ENCODE assay signal across 1 cellular context in the genomic region with DNA sequence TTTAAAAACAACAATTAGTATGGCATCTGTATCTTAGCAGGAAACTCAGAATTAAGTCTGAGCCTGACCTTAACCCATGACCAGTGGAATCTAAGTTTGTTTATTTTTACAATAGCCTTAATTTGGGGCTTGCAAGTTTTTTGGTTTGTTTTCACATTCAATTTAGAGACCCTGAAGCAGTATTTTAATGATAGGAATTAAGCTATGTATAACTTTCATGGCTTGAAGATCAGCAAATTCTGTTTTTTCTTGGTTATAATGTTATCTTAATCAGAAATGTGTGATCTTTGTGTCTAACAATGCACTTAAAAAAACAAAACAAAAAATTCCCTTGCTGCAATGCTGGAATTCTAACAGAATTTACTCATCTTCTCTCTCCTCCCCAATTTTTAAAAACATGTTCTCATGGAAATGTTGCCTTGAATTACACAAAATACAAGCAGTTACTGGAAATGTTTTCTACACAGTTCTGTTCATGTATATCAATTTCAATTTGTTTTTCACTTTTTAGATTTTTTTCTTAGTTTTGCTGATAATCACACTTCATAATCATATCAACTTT.
TF ChIP-seq lines count a peak whose summit lies in the region.

No MANE protein-coding gene starts in this region.

TF ChIP-seq in SK-N-SH, 30 proteins besides CTCF, POLR2A, EP300 and RAD21 (continued from another document):
- TF ChIP-seq, protein P1, sequence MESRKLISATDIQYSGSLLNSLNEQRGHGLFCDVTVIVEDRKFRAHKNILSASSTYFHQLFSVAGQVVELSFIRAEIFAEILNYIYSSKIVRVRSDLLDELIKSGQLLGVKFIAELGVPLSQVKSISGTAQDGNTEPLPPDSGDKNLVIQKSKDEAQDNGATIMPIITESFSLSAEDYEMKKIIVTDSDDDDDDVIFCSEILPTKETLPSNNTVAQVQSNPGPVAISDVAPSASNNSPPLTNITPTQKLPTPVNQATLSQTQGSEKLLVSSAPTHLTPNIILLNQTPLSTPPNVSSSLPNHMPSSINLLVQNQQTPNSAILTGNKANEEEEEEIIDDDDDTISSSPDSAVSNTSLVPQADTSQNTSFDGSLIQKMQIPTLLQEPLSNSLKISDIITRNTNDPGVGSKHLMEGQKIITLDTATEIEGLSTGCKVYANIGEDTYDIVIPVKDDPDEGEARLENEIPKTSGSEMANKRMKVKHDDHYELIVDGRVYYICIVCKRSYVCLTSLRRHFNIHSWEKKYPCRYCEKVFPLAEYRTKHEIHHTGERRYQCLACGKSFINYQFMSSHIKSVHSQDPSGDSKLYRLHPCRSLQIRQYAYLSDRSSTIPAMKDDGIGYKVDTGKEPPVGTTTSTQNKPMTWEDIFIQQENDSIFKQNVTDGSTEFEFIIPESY (IDR thresholded peaks at IDR 0.05; ENCODE audit: borderline replicate concordance, low read depth), result no peak
- TF ChIP-seq FOXM1 (IDR thresholded peaks at IDR 0.05; ENCODE audit: low read depth) (no peak), TEAD4 (IDR thresholded peaks at IDR 0.05; ENCODE audit: borderline replicate concordance, insufficient read depth) (no peak), REST (IDR thresholded peaks at IDR 0.05; ENCODE audit: low read depth, low read length) (no peak)
